13 cellular contexts compared by ENCODE assay signal in the genomic region with DNA sequence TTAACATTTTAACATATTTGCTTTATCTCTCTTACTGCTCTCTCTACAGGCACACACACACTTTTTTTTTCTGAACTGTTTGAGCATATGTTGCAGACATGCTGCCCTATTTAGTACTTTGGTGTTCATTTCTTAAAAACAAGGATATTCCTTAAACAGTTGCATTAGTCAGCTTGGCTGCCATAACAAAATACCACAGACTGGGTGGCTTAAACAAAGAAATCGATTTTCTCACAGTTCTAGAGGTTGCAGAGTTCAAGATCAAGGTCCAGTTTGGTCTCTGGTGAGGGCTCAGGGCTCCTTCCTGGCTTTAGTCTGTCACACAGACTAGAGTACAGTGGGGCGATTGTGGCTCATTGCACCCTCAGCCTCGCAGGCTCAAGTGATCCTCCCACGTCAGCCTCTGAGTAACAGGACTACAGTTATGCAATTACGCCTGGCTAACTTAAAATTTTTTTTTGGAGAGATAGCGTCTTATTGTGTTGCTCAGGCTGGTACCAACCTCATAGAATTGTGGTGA. TPM values are rescaled to one million over a fixed set of nuclear protein-coding genes. Genes with fewer than 3 reads are reported as not detected.
DNase-seq lines count a peak whose midpoint lies in the region; ATAC-seq and TF ChIP-seq lines count a peak whose summit lies in the region.
"Had no signal": no experiment of that assay in that cellular context is flagged by ENCODE, and none has a peak within 500 bp of the region (broad histone marks: within the 10 kb centered on the region; RNA-seq: fewer than 3 reads in every experiment).

No MANE protein-coding gene starts in this region.

- no peaks in the 10 kb centered on the region for H3K9me2 ChIP-seq in GM23248 (ENCODE audit: insufficient read depth)

- H2AFZ ChIP-seq in GM23248 (no peak overlapping the region), osteoblast (ENCODE audit: low read length) (no peak overlapping the region)

- H3K9ac ChIP-seq in GM23248 = no peak overlapping the region

- TF ChIP-seq POLR2A in esophagus muscularis mucosa (IDR thresholded peaks at IDR 0.05; ENCODE audit: low read depth) = no peak
- no peak for TF ChIP-seq POLR2A in gastrocnemius medialis (IDR thresholded peaks at IDR 0.05)

- ATAC-seq in gastrocnemius medialis = no peak

- H3K36me3 ChIP-seq in GM23248 (ENCODE audit: low read depth) (no peaks in the 10 kb centered on the region), osteoblast (ENCODE audit: insufficient read depth, low read length) (no peaks in the 10 kb centered on the region), esophagus muscularis mucosa (peaks cover 0 to 3% (median 0%) of the 10 kb centered on the region in 4 donors), gastrocnemius medialis (no peaks in the 10 kb centered on the region)

- no peak overlapping the region for H3K4me3 ChIP-seq in GM23248
- H3K4me3 ChIP-seq in fibroblast of villous mesenchyme (ENCODE audit: low read depth, low read length) = no peak overlapping the region
- H3K4me3 ChIP-seq in osteoblast (ENCODE audit: insufficient read depth, low read length) = peak overlapping the region; percentile 6
- no peak overlapping the region for H3K4me3 ChIP-seq in esophagus muscularis mucosa
- no peak overlapping the region for H3K4me3 ChIP-seq in gastrocnemius medialis

- in situ Hi-C loops in GM23248 (cut with MboI) (no loop called here), gastrocnemius medialis (cut with MboI; ENCODE audit: low sequenced_read_pairs in 4 of 4) (no loop called here)

- peaks cover 94% of the 10 kb centered on the region for H3K79me2 ChIP-seq in GM23248 (ENCODE audit: insufficient read depth)
- H3K79me2 ChIP-seq in osteoblast (ENCODE audit: insufficient read depth, low read length) = peaks cover 60% of the 10 kb centered on the region

- H3K27me3 ChIP-seq in GM23248 (replicated peaks; ENCODE audit: insufficient read depth) (no peaks in the 10 kb centered on the region), osteoblast (ENCODE audit: insufficient read depth, low read length) (no peaks in the 10 kb centered on the region), esophagus muscularis mucosa (no peaks in the 10 kb centered on the region), gastrocnemius medialis (no peaks in the 10 kb centered on the region)

- H4K20me1 ChIP-seq in GM23248 (ENCODE audit: insufficient read depth) (no peaks in the 10 kb centered on the region), osteoblast (ENCODE audit: insufficient read depth, low read length) (peaks cover 20% of the 10 kb centered on the region)

- DNase-seq in GM23248 = peak; percentile 52
- peak; percentile 26 for DNase-seq in SKM-1 (lab: John Stamatoyannopoulos, UW; ENCODE audit: unreplicated experiment)
- DNase-seq in fibroblast of villous mesenchyme (ENCODE audit: low read depth) = peak; percentile 61
- DNase-seq in osteoblast (ENCODE audit: insufficient read length, low spot score, missing footprints) = peak; percentile 87
- DNase-seq in esophagus muscularis mucosa (ENCODE audit: extremely low spot score) = no peak
- no peak for DNase-seq in gastrocnemius medialis
- no peak for DNase-seq in KG1 (lab: John Stamatoyannopoulos, UW)
- no peak for DNase-seq in iPS-NIHi7 (ENCODE audit: extremely low spot score)
- DNase-seq: activated CD8-positive, alpha-beta memory T cell treated with anti-CD3 and anti-CD28 coated beads for 24 hours; activated naive CD8-positive, alpha-beta T cell treated with anti-CD3 and anti-CD28 coated beads, Interleukin-2, amount 10 ng/mL, durations not matched to agents 7 days and 5 days; CD4-positive, CD25-positive, alpha-beta regulatory T cell; NCI-H2081 treated with DMSO at 0.1 percent for 48 hours; T-helper 2 cell had no signal

- H3K4me1 ChIP-seq in GM23248 (ENCODE audit: insufficient read depth) = peaks cover 9% of the 10 kb centered on the region
- peaks cover 18% of the 10 kb centered on the region for H3K4me1 ChIP-seq in osteoblast (ENCODE audit: insufficient read depth, low read length)
- H3K4me1 ChIP-seq in esophagus muscularis mucosa = peaks cover 9 to 44% (median 24%) of the 10 kb centered on the region in 4 donors
- peaks cover 6 to 16% of the 10 kb centered on the region in 2 donors for H3K4me1 ChIP-seq in gastrocnemius medialis

- H3F3A ChIP-seq in GM23248 (ENCODE audit: insufficient read depth) = peaks cover 8% of the 10 kb centered on the region; the same call in 1 of the 2 replicates

- TF ChIP-seq CTCF in fibroblast of villous mesenchyme (IDR thresholded peaks at IDR 0.05; ENCODE audit: insufficient read depth, low read depth, low read length) = no peak
- no peak for TF ChIP-seq CTCF in osteoblast (IDR thresholded peaks at IDR 0.05; ENCODE audit: extremely low read depth, low read depth, low read length)
- no peak for TF ChIP-seq CTCF in esophagus muscularis mucosa (IDR thresholded peaks at IDR 0.05)
- no peak for TF ChIP-seq CTCF in gastrocnemius medialis (IDR thresholded peaks at IDR 0.05 in 4 of 5, conservative IDR thresholded peaks at IDR 0.05 in 1 of 5)

- TF ChIP-seq EP300 in esophagus muscularis mucosa (IDR thresholded peaks at IDR 0.05) = no peak

- H3K9me3 ChIP-seq in GM23248 (ENCODE audit: low read depth) (no peaks in the 10 kb centered on the region), osteoblast (ENCODE audit: low read depth, low read length) (no peaks in the 10 kb centered on the region), esophagus muscularis mucosa (no peaks in the 10 kb centered on the region), gastrocnemius medialis (no peaks in the 10 kb centered on the region)

- 70 to 77% methylated on average over 6 of the region's 6 CpGs for whole genome bisulfite sequencing in GM23248 (ENCODE audit: low coverage in 1 of 2, low lambda C conversion rate in 2 of 2, missing lambda C conversion rate in 2 of 2), 2 experiments
- 86% methylated on average over 6 of the region's 6 CpGs for WGBS in esophagus muscularis mucosa

- H3K4me2 ChIP-seq in GM23248 (ENCODE audit: unreplicated experiment) = peak overlapping the region; percentile 11
- peak overlapping the region; percentile 58 for H3K4me2 ChIP-seq in osteoblast (ENCODE audit: insufficient read depth, low read length)

- intact Hi-C loops in esophagus muscularis mucosa (cut with DNase I) = no loop called here
- intact Hi-C loops in gastrocnemius medialis (cut with DNase I; ENCODE audit: low total_unique reads) = no loop called here

- no peak overlapping the region; the same call in 1 of the 2 replicates for H3K27ac ChIP-seq in GM23248
- H3K27ac ChIP-seq in osteoblast (ENCODE audit: low read depth, low read length) = peak overlapping the region; percentile 65
- no peak overlapping the region for H3K27ac ChIP-seq in esophagus muscularis mucosa (replicated peaks in 1 of 4)
- no peak overlapping the region for H3K27ac ChIP-seq in gastrocnemius medialis

RNA-seq across cellular contexts. Expression of a gene that starts 46.7 kb away (rescaled TPM):
- 7.6 and 7.8 TPM in 2 replicates for total RNA-seq in GM23248 (2014; rRNA removed; shearing (Covaris generic))
- polyA plus RNA-seq in GM23248 (2016; fragmentation: Nextera tagmentation; extraction: Ambion mirVana) = 16.5 and 17.0 TPM in 2 replicates
- total RNA-seq in fibroblast of villous mesenchyme (9.7 and 16.8 TPM in 2 replicates), osteoblast (12.3 and 13.3 TPM in 2 replicates), esophagus muscularis mucosa (10 to 100 TPM; 20.0 to 27.9 (median 24.8) TPM), gastrocnemius medialis (10 to 100 TPM; 18.0 to 28.0 (median 23.1) TPM)

Comparison
In these comparisons a context has a peak if more than half of its experiments do, and no peak if none do; other contexts are left out.
1. DNase-seq: peak in GM23248 (single experiment), SKM-1 (single experiment), fibroblast of villous mesenchyme (single experiment) and osteoblast (single experiment); none in esophagus muscularis mucosa (single experiment), gastrocnemius medialis (0 of 2), KG1 (single experiment) and iPS-NIHi7 (single experiment).